In the genomic region with DNA sequence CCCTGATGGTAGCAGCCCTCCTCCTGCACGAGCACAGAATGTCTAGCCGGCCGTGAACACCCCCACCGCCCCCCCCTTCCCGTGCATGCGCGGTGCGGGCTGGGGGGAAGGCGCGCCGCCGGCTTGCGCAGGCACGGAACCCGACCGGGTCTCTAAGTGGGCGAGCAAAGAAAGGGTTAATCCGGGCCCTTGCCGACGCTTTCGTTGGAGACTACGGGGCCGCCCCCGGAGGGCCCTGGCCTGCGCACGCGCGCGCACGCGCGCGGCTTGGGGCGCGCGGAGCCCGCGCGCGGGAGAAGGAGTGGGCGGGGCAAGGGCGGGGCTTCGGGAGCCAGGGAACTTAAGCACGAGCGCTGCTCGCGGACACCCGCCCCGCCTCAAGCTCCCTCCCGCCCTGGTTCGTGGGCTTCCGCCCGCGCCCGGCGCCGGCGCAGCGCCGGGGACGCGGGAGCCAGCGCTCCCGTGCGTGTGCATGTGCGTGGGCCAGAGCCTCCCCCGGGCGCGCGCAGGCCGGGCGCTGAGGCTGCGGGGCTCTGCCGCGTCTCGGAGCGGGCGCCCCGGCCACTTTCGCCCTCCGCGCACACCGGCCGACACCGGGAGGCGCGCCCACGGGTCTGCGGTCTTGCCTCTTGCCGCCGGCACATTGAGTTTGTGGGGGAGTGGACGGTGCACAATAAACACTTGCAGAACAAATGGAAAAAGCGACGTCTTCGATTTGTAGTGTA, we compare ENCODE assay signal across 8 cellular contexts. TPM values are rescaled to one million over a fixed set of nuclear protein-coding genes. Genes with fewer than 3 reads are reported as not detected.
DNase-seq lines count a peak whose midpoint lies in the region; ATAC-seq and TF ChIP-seq lines count a peak whose summit lies in the region.

No MANE protein-coding gene starts in this region.

- H3K27me3 Mint-ChIP-seq in endothelial cell (ENCODE audit: unreplicated experiment): peaks cover 23% of the 10 kb centered on the region
- peaks cover 23% of the 10 kb centered on the region for H3K27me3 Mint-ChIP-seq in mesothelial cell of epicardium (ENCODE audit: low read depth)

- peaks cover 12% of the 10 kb centered on the region for H3K36me3 Mint-ChIP-seq in endothelial cell (ENCODE audit: low read depth, unreplicated experiment)
- H3K36me3 Mint-ChIP-seq in mesothelial cell of epicardium: peaks cover 8% of the 10 kb centered on the region

- H3K27ac Mint-ChIP-seq in endothelial cell (ENCODE audit: unreplicated experiment) (peak overlapping the region; percentile 88), mesothelial cell of epicardium (peak overlapping the region; percentile 99)

- no peak for TF ChIP-seq CTCF in endothelial cell (IDR thresholded peaks at IDR 0.05; ENCODE audit: unreplicated experiment)
- TF ChIP-seq CTCF in mesothelial cell of epicardium (IDR thresholded peaks at IDR 0.05; ENCODE audit: unreplicated experiment): no peak

- ATAC-seq in GM21367 (IDR thresholded peaks at IDR 0.05; ENCODE audit: unreplicated experiment): peak; percentile 56

- H3K4me3 Mint-ChIP-seq in endothelial cell (ENCODE audit: unreplicated experiment) (peak overlapping the region; percentile 94), mesothelial cell of epicardium (peak overlapping the region; percentile 84)

- no peaks in the 10 kb centered on the region for H3K9me3 Mint-ChIP-seq in endothelial cell (ENCODE audit: unreplicated experiment)
- no peaks in the 10 kb centered on the region for H3K9me3 Mint-ChIP-seq in mesothelial cell of epicardium

- peaks cover 36% of the 10 kb centered on the region for H3K4me1 Mint-ChIP-seq in endothelial cell (ENCODE audit: unreplicated experiment)
- peaks cover 12% of the 10 kb centered on the region for H3K4me1 Mint-ChIP-seq in mesothelial cell of epicardium

- DNase-seq in COR-L47 (lab: John Stamatoyannopoulos, UW): peak; percentile 99
- DNase-seq in HT1080 (ENCODE audit: low read depth): peak; percentile 91
- DNase-seq in NOMO-1 (lab: John Stamatoyannopoulos, UW; ENCODE audit: unreplicated experiment in 2 of 2): peak; percentile 90 to 93
- DNase-seq in activated CD8-positive, alpha-beta memory T cell treated with anti-CD3 and anti-CD28 coated beads, Interleukin-2, amount 50 U/mL, for 24 hours (ENCODE audit: extremely low read depth): peak; percentile 84
- DNase-seq in endothelial cell (ENCODE audit: low spot score): peak; percentile 93
- peak; percentile 89 to 92 for DNase-seq in mesothelial cell of epicardium (ENCODE audit: low spot score in 2 of 2, unreplicated experiment in 2 of 2)
- peak; percentile 87 to 95 for DNase-seq in stimulated activated CD8-positive, alpha-beta memory T cell treated with anti-CD3 and anti-CD28 coated beads, Interleukin-15, amount 100 ng/mL, for 4 hours (ENCODE audit: low read depth in 2 of 2)

RNA-seq across cellular contexts. Expression of a gene that starts 0.6 kb away (rescaled TPM):
- 9.8 and 10.2 TPM in 2 replicates for total RNA-seq in HT1080 (2014; rRNA removed; shearing (Covaris generic))
- polyA plus RNA-seq in HT1080 (2015; cell fraction: cytosol; rRNA removed): 9.2 and 11.1 TPM in 2 replicates
- polyA plus RNA-seq in HT1080 (2015; cell fraction: nucleus; rRNA removed): 17.1 and 30.4 TPM in 2 replicates
- total RNA-seq in endothelial cell (ENCODE audit: unreplicated experiment) (23.2 TPM), mesothelial cell of epicardium (14.6 to 15.4 TPM (median 14.9 TPM) in 3 replicates)

Comparison
In these comparisons a context has a peak if more than half of its experiments do, and no peak if none do; other contexts are left out.
1. Peak in every context shown above with its lines: DNase-seq and ATAC-seq.